In genomic region chr10:85542936-85543730, GRCh38 we compare ENCODE assay signal across 22 cellular contexts.
DNase-seq lines count a peak whose midpoint lies in the region; ATAC-seq, FAIRE-seq and TF ChIP-seq lines count a peak whose summit lies in the region.
"Had no signal": no experiment of that assay in that cellular context is flagged by ENCODE, and none has a peak within 500 bp of the region (broad histone marks: within the 10 kb centered on the region; RNA-seq: fewer than 3 reads in every experiment).

No MANE protein-coding gene starts in this region.

- H3K79me2 ChIP-seq in keratinocyte (ENCODE audit: control insufficient read depth, insufficient read depth, low read length) (no peaks in the 10 kb centered on the region), SK-N-SH (ENCODE audit: insufficient read depth) (no peaks in the 10 kb centered on the region)

- no peak overlapping the region for H4K8ac ChIP-seq in neuronal stem cell (ENCODE audit: low read depth, low read length)

- H4K20me1 ChIP-seq in keratinocyte (ENCODE audit: control insufficient read depth, extremely low read depth, insufficient read depth, low read length), result no peaks in the 10 kb centered on the region
- no peaks in the 10 kb centered on the region for H4K20me1 ChIP-seq in SK-N-SH (ENCODE audit: insufficient read depth)

- H4K91ac ChIP-seq in neuronal stem cell (ENCODE audit: low read depth, low read length, poor library complexity), result no peak overlapping the region

- no peaks in the 10 kb centered on the region for H3F3A ChIP-seq in SK-N-SH (replicated peaks; ENCODE audit: insufficient read depth)

- no peak for TF ChIP-seq EP300 in SK-N-SH (IDR thresholded peaks at IDR 0.05; ENCODE audit: borderline replicate concordance in 1 of 2, low read depth in 1 of 2, low read length in 1 of 2)

- no peak overlapping the region for H2BK12ac ChIP-seq in neuronal stem cell (ENCODE audit: low read length)

- peak overlapping the region; percentile 38 for H2AFZ ChIP-seq in keratinocyte (ENCODE audit: control insufficient read depth, low read length)
- H2AFZ ChIP-seq in neuronal stem cell (ENCODE audit: low read length), result no peak overlapping the region
- no peak overlapping the region for H2AFZ ChIP-seq in SK-N-SH (ENCODE audit: low read depth)

- H3K4ac ChIP-seq in neuronal stem cell (ENCODE audit: low read length), result no peak overlapping the region

- H3K9ac ChIP-seq in HUES48 (ENCODE audit: low read depth, low read length) (no peak overlapping the region), keratinocyte (ENCODE audit: control insufficient read depth, extremely low read depth, insufficient read depth, low read length) (no peak overlapping the region), neuronal stem cell (ENCODE audit: low read depth, low read length, poor library complexity) (no peak overlapping the region), SK-N-SH (no peak overlapping the region)

- H2BK15ac ChIP-seq in neuronal stem cell (ENCODE audit: low read length), result no peak overlapping the region

- H3K9me2 ChIP-seq in SK-N-SH, result no peaks in the 10 kb centered on the region

- no peaks in the 10 kb centered on the region for H3K79me1 ChIP-seq in neuronal stem cell (ENCODE audit: low read depth, low read length)

- no peak overlapping the region for H2BK120ac ChIP-seq in neuronal stem cell (ENCODE audit: low read depth, low read length)

- CTCF ChIA-PET in SK-N-SH (lab: Yijun Ruan, JAX), result no interaction called here

- dilution Hi-C loops in keratinocyte (cut with MboI; ENCODE audit: extremely low pct_ligation_motif_present, low sequenced_read_pairs), result no loop called here

- no peak overlapping the region for H2BK5ac ChIP-seq in neuronal stem cell (ENCODE audit: low read length)

- no peak overlapping the region for H2AK5ac ChIP-seq in neuronal stem cell (ENCODE audit: low read depth, low read length)

- H3K18ac ChIP-seq in neuronal stem cell (ENCODE audit: low read length), result no peak overlapping the region

- WGBS in neuronal stem cell (ENCODE audit: extremely low coverage in 2 of 2, insufficient read length in 2 of 2, insufficient replicate concordance in 1 of 2), 2 donors, result no CpG with 5 or more reads among the region's 6 CpGs
- 17% methylated on average over 6 of the region's 6 CpGs for WGBS in SK-N-SH (ENCODE audit: low lambda C conversion rate)

- no peak for TF ChIP-seq RAD21 in SK-N-SH (IDR thresholded peaks at IDR 0.05; ENCODE audit: low read length)

- H3K4me1 ChIP-seq in HUES48 (ENCODE audit: control insufficient read depth, insufficient read depth, low read length) (peaks cover 16% of the 10 kb centered on the region), SJSA1 (replicated peaks) (peaks cover 49% of the 10 kb centered on the region), keratinocyte (ENCODE audit: control insufficient read depth, extremely low read depth, insufficient read depth, low read length) (peaks cover 5% of the 10 kb centered on the region), neuronal stem cell (ENCODE audit: control insufficient read depth in 2 of 2, insufficient read depth in 1 of 2, low read depth in 1 of 2, low read length in 2 of 2) (peaks cover 1 to 5% of the 10 kb centered on the region in 2 donors), SK-N-SH (ENCODE audit: control insufficient read depth in 1 of 2, insufficient read depth in 2 of 2, low read depth in 1 of 2, low read length in 1 of 2) (no peaks in the 10 kb centered on the region)

- DNase-seq in SJSA1 (ENCODE audit: low read depth in 1 of 2, low spot score in 2 of 2), result no peak
- no peak for DNase-seq in keratinocyte (ENCODE audit: low read depth, low spot score)
- peak; percentile 9 for DNase-seq in neuronal stem cell (ENCODE audit: low spot score)
- DNase-seq in SK-N-SH, result no peak
- DNase-seq in stimulated activated CD4-positive, alpha-beta T cell treated with anti-CD3 and anti-CD28 coated beads, Interleukin-4, amount 100 ng/mL, for 4 hours, result no peak
- DNase-seq: Calu3; CD8-positive, alpha-beta memory T cell; GDM1; Karpas-422; NCI-H1694 treated with DMSO at 0.1 percent for 48 hours; NCI-H2081 treated with DMSO at 0.1 percent for 48 hours; NK-92 treated with Interleukin-12 subunit alpha and Interleukin-12 subunit beta, amount 100 ng/mL, for 24 hours; SHP77 treated with DMSO at 0.1 percent for 48 hours had no signal

- H3K9me3 ChIP-seq in HUES48 (ENCODE audit: control insufficient read depth, insufficient read depth, low read length), result no peaks in the 10 kb centered on the region
- 0 out of 2 replicates have a peak, but pooled peaks cover 4% of the 10 kb centered on the region for H3K9me3 ChIP-seq in SJSA1 (replicated peaks)
- no peaks in the 10 kb centered on the region for H3K9me3 ChIP-seq in keratinocyte (ENCODE audit: control insufficient read depth, low read depth, low read length)
- H3K9me3 ChIP-seq in neuronal stem cell (replicated peaks in 1 of 2; ENCODE audit: control insufficient read depth in 2 of 2, insufficient read depth in 1 of 2, low read depth in 1 of 2, low read length in 2 of 2), result no peaks in the 10 kb centered on the region
- no peaks in the 10 kb centered on the region for H3K9me3 ChIP-seq in SK-N-SH

- no peak overlapping the region for H3K23ac ChIP-seq in neuronal stem cell (ENCODE audit: low read depth, low read length, poor library complexity)

- POLR2A ChIA-PET in SK-N-SH (lab: Yijun Ruan, JAX), result no interaction called here

- no peaks in the 10 kb centered on the region for H3K36me3 ChIP-seq in HUES48 (ENCODE audit: control insufficient read depth, insufficient read depth, low read length)
- H3K36me3 ChIP-seq in SJSA1, result no peaks in the 10 kb centered on the region
- no peaks in the 10 kb centered on the region for H3K36me3 ChIP-seq in keratinocyte (ENCODE audit: control insufficient read depth in 2 of 2, extremely low read depth in 1 of 2, insufficient read depth in 2 of 2, low read length in 2 of 2)
- no peaks in the 10 kb centered on the region for H3K36me3 ChIP-seq in neuronal stem cell (replicated peaks in 1 of 2; ENCODE audit: control insufficient read depth in 2 of 2, insufficient read depth in 2 of 2, low read length in 2 of 2)
- no peaks in the 10 kb centered on the region for H3K36me3 ChIP-seq in SK-N-SH (replicated peaks in 1 of 2; ENCODE audit: control insufficient read depth in 1 of 2, insufficient read depth in 2 of 2, low read length in 1 of 2)

- H3K4me2 ChIP-seq in keratinocyte (ENCODE audit: control insufficient read depth, extremely low read depth, insufficient read depth, low read depth, low read length) (peak overlapping the region; percentile 29), neuronal stem cell (ENCODE audit: insufficient read depth, low read length, poor library complexity, severe bottlenecking) (no peak overlapping the region), SK-N-SH (no peak overlapping the region)

- no peak for ATAC-seq in GM19463 (IDR thresholded peaks at IDR 0.05; ENCODE audit: unreplicated experiment)
- ATAC-seq: HCT116, SK-N-SH treated with all-trans-retinoic acid at 6 μM for 48 hours had no signal

- no peak for TF ChIP-seq CTCF in keratinocyte (optimal IDR thresholded peaks at IDR 0.05 in 1 of 3, IDR thresholded peaks at IDR 0.05 in 1 of 3, conservative IDR thresholded peaks at IDR 0.05 in 1 of 3; ENCODE audit: extremely low read depth in 1 of 3, insufficient read depth in 2 of 3, low read length in 3 of 3)
- TF ChIP-seq CTCF in SK-N-SH (IDR thresholded peaks at IDR 0.05), result no peak

- no peak overlapping the region for H3K14ac ChIP-seq in neuronal stem cell (ENCODE audit: low read length)

- H3K27me3 ChIP-seq in HUES48 (ENCODE audit: control insufficient read depth, insufficient read depth, low read length) (no peaks in the 10 kb centered on the region), SJSA1 (replicated peaks) (no peaks in the 10 kb centered on the region), keratinocyte (ENCODE audit: control insufficient read depth, extremely low read depth, insufficient read depth, low read length) (no peaks in the 10 kb centered on the region), neuronal stem cell (ENCODE audit: control insufficient read depth in 3 of 3, insufficient read depth in 3 of 3, low read depth in 1 of 3, low read length in 3 of 3) (no peaks in the 10 kb centered on the region), SK-N-SH (ENCODE audit: insufficient read depth) (no peaks in the 10 kb centered on the region)

- H3K9me1 ChIP-seq in keratinocyte (ENCODE audit: control insufficient read depth, extremely low read depth, insufficient read depth, low read length), result no peaks in the 10 kb centered on the region

- FAIRE-seq in keratinocyte (lab: Jason Lieb, UNC), result peak; percentile 64
- FAIRE-seq: A204.1, GM18507, H1 had no signal

- H3K27ac ChIP-seq in HUES48 (ENCODE audit: low read depth, low read length) (peak overlapping the region; percentile 24), SJSA1 (peak overlapping the region; percentile 87; the same call in 1 of the 2 replicates), keratinocyte (ENCODE audit: control insufficient read depth, insufficient read depth, low read length) (no peak overlapping the region), neuronal stem cell (replicated peaks; ENCODE audit: low read length) (no peak overlapping the region), SK-N-SH (ENCODE audit: low read depth in 2 of 2, low read length in 1 of 2) (no peak overlapping the region)
- H3K27ac ChIP-seq: C4-2B, RWPE1 had no signal

- H3K4me3 ChIP-seq in HUES48 (ENCODE audit: low read depth, low read length) (no peak overlapping the region), SJSA1 (no peak overlapping the region), keratinocyte (ENCODE audit: control insufficient read depth in 2 of 3, extremely low read depth in 1 of 3, insufficient read depth in 2 of 3, low read depth in 1 of 3, low read length in 3 of 3) (no peak overlapping the region), neuronal stem cell (ENCODE audit: low read length in 2 of 2) (no peak overlapping the region), SK-N-SH (ENCODE audit: low read depth in 2 of 2, low read length in 1 of 2) (no peak overlapping the region)

TF ChIP-seq in SK-N-SH, 30 proteins besides CTCF, POLR2A, EP300 and RAD21:
- TF ChIP-seq YY1 (IDR thresholded peaks at IDR 0.05; ENCODE audit: low read depth) (no peak), SMC3 (IDR thresholded peaks at IDR 0.05; ENCODE audit: low read depth, low read length) (no peak), USF2 (IDR thresholded peaks at IDR 0.05; ENCODE audit: borderline replicate concordance, low read depth, low read length) (no peak), POLR2AphosphoS5 (IDR thresholded peaks at IDR 0.05; ENCODE audit: low read depth, low read length) (no peak), TCF12 (IDR thresholded peaks at IDR 0.05) (no peak), FOXJ3 (CRISPR knock-in tag; IDR thresholded peaks at IDR 0.05) (no peak), NFIC (IDR thresholded peaks at IDR 0.05; ENCODE audit: borderline replicate concordance) (no peak)
TF ChIP-seq in SK-N-SH: peak in this region for 0.

Comparison
In these comparisons a context has a peak if more than half of its experiments do, and no peak if none do; other contexts are left out.
1. H3K27ac ChIP-seq: peak in HUES48 (single experiment) and SJSA1 (single experiment); none in keratinocyte (single experiment), neuronal stem cell (single experiment) and SK-N-SH (0 of 2).